In genomic region chr2:43029186-43029585, GRCh38 we compare ENCODE assay signal across 18 cellular contexts.
"Had no signal": no experiment of that assay in that cellular context is flagged by ENCODE, and none has a peak within 500 bp of the region (broad histone marks: within the 10 kb centered on the region; RNA-seq: fewer than 3 reads in every experiment).

No MANE protein-coding gene starts in this region.

- H3K27ac ChIP-seq: esophagus squamous epithelium, gastrocnemius medialis, left ventricle myocardium inferior, psoas muscle, right atrium auricular region, transverse colon, uterus had no signal

- DNase-seq: activated CD4-positive, alpha-beta T cell treated with anti-CD3 and anti-CD28 coated beads for 1 hour; activated CD4-positive, alpha-beta T cell treated with anti-CD3 and anti-CD28 coated beads, Interleukin-2, amount 50 U/mL, for 1 hour; activated CD8-positive, alpha-beta T cell treated with anti-CD3 and anti-CD28 coated beads, Interleukin-2, amount 10 ng/mL, durations not matched to agents 7 days and 5 days; activated gamma-delta T cell treated with Interleukin-2 at 50 U/mL for 16 hours; aorta; esophagus squamous epithelium; gastrocnemius medialis; left ventricle myocardium inferior; psoas muscle; stimulated activated CD4-positive, alpha-beta T cell treated with anti-CD3 and anti-CD28 coated beads, Interleukin-2, amount 100 ng/mL, for 24 hours; stimulated activated CD8-positive, alpha-beta memory T cell treated with anti-CD3 and anti-CD28 coated beads, Interleukin-4, amount 100 ng/mL, for 48 hours; stimulated activated naive B cell treated with anti-CD40 and anti-IgM and Interleukin-4, amounts not matched to agents 10 μg/mL and 1 μg/mL and 100 μg/mL, for 72 hours; T-helper 1 cell; transverse colon had no signal

- H3K27me3 ChIP-seq: esophagus squamous epithelium, gastrocnemius medialis, right atrium auricular region, transverse colon, uterus had no signal

- H3K4me3 Mint-ChIP-seq: activated CD8-positive, alpha-beta T cell treated with anti-CD3 and anti-CD28 coated beads, Interleukin-2, amount 10 ng/mL, durations not matched to agents 7 days and 5 days; activated naive CD4-positive, alpha-beta T cell treated with anti-CD3 and anti-CD28 coated beads, Interleukin-2, amount 50 U/mL, for 24 hours; brain; stimulated activated naive B cell treated with anti-CD40 and anti-IgM and Interleukin-4, amounts not matched to agents 10 μg/mL and 1 μg/mL and 100 μg/mL, for 72 hours had no signal

- H3K27me3 Mint-ChIP-seq: activated naive CD4-positive, alpha-beta T cell treated with anti-CD3 and anti-CD28 coated beads, Interleukin-2, amount 50 U/mL, for 24 hours; stimulated activated naive B cell treated with anti-CD40 and anti-IgM and Interleukin-4, amounts not matched to agents 10 μg/mL and 1 μg/mL and 100 μg/mL, for 72 hours had no signal

- ATAC-seq: activated CD8-positive, alpha-beta T cell treated with anti-CD3 and anti-CD28 coated beads, Interleukin-2, amount 10 ng/mL, durations not matched to agents 7 days and 5 days; gastrocnemius medialis; psoas muscle; stimulated activated naive B cell treated with anti-CD40 and anti-IgM and Interleukin-4, amounts not matched to agents 10 μg/mL and 1 μg/mL and 100 μg/mL, for 72 hours had no signal

- H3K4me3 ChIP-seq: esophagus squamous epithelium, gastrocnemius medialis, left ventricle myocardium inferior, psoas muscle, right atrium auricular region, transverse colon, uterus had no signal

- H3K36me3 Mint-ChIP-seq: activated naive CD4-positive, alpha-beta T cell treated with anti-CD3 and anti-CD28 coated beads, Interleukin-2, amount 50 U/mL, for 24 hours; brain; stimulated activated naive B cell treated with anti-CD40 and anti-IgM and Interleukin-4, amounts not matched to agents 10 μg/mL and 1 μg/mL and 100 μg/mL, for 72 hours had no signal

- H3K27ac Mint-ChIP-seq: activated CD8-positive, alpha-beta T cell treated with anti-CD3 and anti-CD28 coated beads, Interleukin-2, amount 10 ng/mL, durations not matched to agents 7 days and 5 days; activated naive CD4-positive, alpha-beta T cell treated with anti-CD3 and anti-CD28 coated beads, Interleukin-2, amount 50 U/mL, for 24 hours; stimulated activated naive B cell treated with anti-CD40 and anti-IgM and Interleukin-4, amounts not matched to agents 10 μg/mL and 1 μg/mL and 100 μg/mL, for 72 hours had no signal

- H3K36me3 ChIP-seq: esophagus squamous epithelium, gastrocnemius medialis, left ventricle myocardium inferior, right atrium auricular region, transverse colon, uterus had no signal

- H3K9me3 Mint-ChIP-seq: activated naive CD4-positive, alpha-beta T cell treated with anti-CD3 and anti-CD28 coated beads, Interleukin-2, amount 50 U/mL, for 24 hours; stimulated activated naive B cell treated with anti-CD40 and anti-IgM and Interleukin-4, amounts not matched to agents 10 μg/mL and 1 μg/mL and 100 μg/mL, for 72 hours had no signal

- H3K9me3 ChIP-seq: esophagus squamous epithelium, gastrocnemius medialis, left ventricle myocardium inferior, psoas muscle, right atrium auricular region, transverse colon, uterus had no signal
